ENCODE assay signal across 1 cellular context in genomic region chr5:151413800-151414199, GRCh38.
TF ChIP-seq lines count a peak whose summit lies in the region.

No MANE protein-coding gene starts in this region.

TF ChIP-seq in GM23338, 12 proteins besides CTCF, POLR2A, EP300 and RAD21 (continued from another document):
- TF ChIP-seq, protein P1, sequence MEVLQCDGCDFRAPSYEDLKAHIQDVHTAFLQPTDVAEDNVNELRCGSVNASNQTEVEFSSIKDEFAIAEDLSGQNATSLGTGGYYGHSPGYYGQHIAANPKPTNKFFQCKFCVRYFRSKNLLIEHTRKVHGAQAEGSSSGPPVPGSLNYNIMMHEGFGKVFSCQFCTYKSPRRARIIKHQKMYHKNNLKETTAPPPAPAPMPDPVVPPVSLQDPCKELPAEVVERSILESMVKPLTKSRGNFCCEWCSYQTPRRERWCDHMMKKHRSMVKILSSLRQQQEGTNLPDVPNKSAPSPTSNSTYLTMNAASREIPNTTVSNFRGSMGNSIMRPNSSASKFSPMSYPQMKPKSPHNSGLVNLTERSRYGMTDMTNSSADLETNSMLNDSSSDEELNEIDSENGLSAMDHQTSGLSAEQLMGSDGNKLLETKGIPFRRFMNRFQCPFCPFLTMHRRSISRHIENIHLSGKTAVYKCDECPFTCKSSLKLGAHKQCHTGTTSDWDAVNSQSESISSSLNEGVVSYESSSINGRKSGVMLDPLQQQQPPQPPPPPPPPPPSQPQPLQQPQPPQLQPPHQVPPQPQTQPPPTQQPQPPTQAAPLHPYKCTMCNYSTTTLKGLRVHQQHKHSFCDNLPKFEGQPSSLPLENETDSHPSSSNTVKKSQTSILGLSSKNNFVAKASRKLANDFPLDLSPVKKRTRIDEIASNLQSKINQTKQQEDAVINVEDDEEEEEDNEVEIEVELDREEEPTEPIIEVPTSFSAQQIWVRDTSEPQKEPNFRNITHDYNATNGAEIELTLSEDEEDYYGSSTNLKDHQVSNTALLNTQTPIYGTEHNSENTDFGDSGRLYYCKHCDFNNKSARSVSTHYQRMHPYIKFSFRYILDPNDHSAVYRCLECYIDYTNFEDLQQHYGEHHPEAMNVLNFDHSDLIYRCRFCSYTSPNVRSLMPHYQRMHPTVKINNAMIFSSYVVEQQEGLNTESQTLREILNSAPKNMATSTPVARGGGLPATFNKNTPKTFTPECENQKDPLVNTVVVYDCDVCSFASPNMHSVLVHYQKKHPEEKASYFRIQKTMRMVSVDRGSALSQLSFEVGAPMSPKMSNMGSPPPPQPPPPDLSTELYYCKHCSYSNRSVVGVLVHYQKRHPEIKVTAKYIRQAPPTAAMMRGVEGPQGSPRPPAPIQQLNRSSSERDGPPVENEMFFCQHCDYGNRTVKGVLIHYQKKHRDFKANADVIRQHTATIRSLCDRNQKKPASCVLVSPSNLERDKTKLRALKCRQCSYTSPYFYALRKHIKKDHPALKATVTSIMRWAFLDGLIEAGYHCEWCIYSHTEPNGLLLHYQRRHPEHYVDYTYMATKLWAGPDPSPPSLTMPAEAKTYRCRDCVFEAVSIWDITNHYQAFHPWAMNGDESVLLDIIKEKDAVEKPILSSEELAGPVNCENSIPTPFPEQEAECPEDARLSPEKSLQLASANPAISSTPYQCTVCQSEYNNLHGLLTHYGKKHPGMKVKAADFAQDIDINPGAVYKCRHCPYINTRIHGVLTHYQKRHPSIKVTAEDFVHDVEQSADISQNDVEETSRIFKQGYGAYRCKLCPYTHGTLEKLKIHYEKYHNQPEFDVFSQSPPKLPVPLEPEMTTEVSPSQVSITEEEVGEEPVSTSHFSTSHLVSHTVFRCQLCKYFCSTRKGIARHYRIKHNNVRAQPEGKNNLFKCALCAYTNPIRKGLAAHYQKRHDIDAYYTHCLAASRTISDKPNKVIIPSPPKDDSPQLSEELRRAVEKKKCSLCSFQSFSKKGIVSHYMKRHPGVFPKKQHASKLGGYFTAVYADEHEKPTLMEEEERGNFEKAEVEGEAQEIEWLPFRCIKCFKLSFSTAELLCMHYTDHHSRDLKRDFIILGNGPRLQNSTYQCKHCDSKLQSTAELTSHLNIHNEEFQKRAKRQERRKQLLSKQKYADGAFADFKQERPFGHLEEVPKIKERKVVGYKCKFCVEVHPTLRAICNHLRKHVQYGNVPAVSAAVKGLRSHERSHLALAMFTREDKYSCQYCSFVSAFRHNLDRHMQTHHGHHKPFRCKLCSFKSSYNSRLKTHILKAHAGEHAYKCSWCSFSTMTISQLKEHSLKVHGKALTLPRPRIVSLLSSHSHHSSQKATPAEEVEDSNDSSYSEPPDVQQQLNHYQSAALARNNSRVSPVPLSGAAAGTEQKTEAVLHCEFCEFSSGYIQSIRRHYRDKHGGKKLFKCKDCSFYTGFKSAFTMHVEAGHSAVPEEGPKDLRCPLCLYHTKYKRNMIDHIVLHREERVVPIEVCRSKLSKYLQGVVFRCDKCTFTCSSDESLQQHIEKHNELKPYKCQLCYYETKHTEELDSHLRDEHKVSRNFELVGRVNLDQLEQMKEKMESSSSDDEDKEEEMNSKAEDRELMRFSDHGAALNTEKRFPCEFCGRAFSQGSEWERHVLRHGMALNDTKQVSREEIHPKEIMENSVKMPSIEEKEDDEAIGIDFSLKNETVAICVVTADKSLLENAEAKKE (CRISPR knock-in tag; IDR thresholded peaks at IDR 0.05), result no peak
TF ChIP-seq in GM23338: peak in this region for 0.
